Comparison of ENCODE assay signal across 17 cellular contexts in the genomic region with DNA sequence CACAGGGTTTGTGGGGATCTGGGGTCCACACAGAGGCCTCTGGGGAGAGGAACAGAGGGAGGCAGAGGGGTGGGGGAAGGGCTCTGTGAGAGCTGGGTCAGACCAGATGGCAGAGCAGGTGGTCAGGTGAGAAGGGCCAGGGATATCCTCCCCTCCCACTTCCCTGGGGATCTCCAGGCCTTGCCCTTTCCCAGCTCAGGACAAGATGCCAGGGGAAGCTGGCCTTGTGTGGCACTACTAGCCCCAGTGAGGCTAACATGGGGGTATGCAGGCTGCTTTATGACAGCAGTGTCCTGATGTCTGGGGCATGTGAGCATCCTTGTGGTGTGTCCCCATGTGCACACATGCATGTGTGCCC. TPM values are rescaled to one million over a fixed set of nuclear protein-coding genes. Genes with fewer than 3 reads are reported as not detected.
DNase-seq lines count a peak whose midpoint lies in the region; ATAC-seq and TF ChIP-seq lines count a peak whose summit lies in the region.
"Had no signal": no experiment of that assay in that cellular context is flagged by ENCODE, and none has a peak within 500 bp of the region (broad histone marks: within the 10 kb centered on the region; RNA-seq: fewer than 3 reads in every experiment).

No MANE protein-coding gene starts in this region.

- DNase-seq in activated CD8-positive, alpha-beta memory T cell treated with anti-CD3 and anti-CD28 coated beads for 24 hours = peak; percentile 57
- DNase-seq in activated CD8-positive, alpha-beta memory T cell treated with anti-CD3 and anti-CD28 coated beads, Interleukin-2, amount 10 ng/mL, durations not matched to agents 7 days and 5 days = no peak
- DNase-seq in ecto neural progenitor cell (ENCODE audit: low spot score) (peak; percentile 39), sigmoid colon (peak; percentile 46), COR-L47 (lab: John Stamatoyannopoulos, UW) (no peak)
- DNase-seq: activated gamma-delta T cell; effector memory CD8-positive, alpha-beta T cell; GM23248; NCI-H2029 treated with DMSO at 0.1 percent for 48 hours; NCI-H774; right cardiac atrium; stimulated activated CD4-positive, alpha-beta T cell treated with anti-CD3 and anti-CD28 coated beads, Interleukin-2, amount 100 ng/mL, for 24 hours had no signal

- CTCF ChIA-PET in activated CD8-positive, alpha-beta memory T cell treated with anti-CD3 and anti-CD28 coated beads, Interleukin-2, amount 10 ng/mL, durations not matched to agents 7 days and 5 days (lab: Charles Lee) = interaction anchor here (1.1 kb wide), 1 partner anchor 400 kb away, joined by 3 read pairs; no protein-coding TSS in a partner anchor

- H3K4me3 Mint-ChIP-seq in activated CD8-positive, alpha-beta memory T cell treated with anti-CD3 and anti-CD28 coated beads, Interleukin-2, amount 10 ng/mL, durations not matched to agents 7 days and 5 days = no peak overlapping the region
- H3K4me3 Mint-ChIP-seq: effector memory CD8-positive, alpha-beta T cell had no signal

- intact Hi-C loops in sigmoid colon (cut with DNase I) = no loop called here

- H3K9me3 ChIP-seq in Loucy (ENCODE audit: insufficient read depth, low read depth, low read length) (no peaks in the 10 kb centered on the region), sigmoid colon (no peaks in the 10 kb centered on the region)
- H3K9me3 ChIP-seq: breast epithelium had no signal

- no peaks in the 10 kb centered on the region for H3K9me3 Mint-ChIP-seq in activated CD8-positive, alpha-beta memory T cell treated with anti-CD3 and anti-CD28 coated beads, Interleukin-2, amount 10 ng/mL, durations not matched to agents 7 days and 5 days (ENCODE audit: low read depth)
- H3K9me3 Mint-ChIP-seq: effector memory CD8-positive, alpha-beta T cell had no signal

- H3K4me1 ChIP-seq in Loucy (ENCODE audit: insufficient read depth, low read length, poor library complexity, severe bottlenecking) (no peaks in the 10 kb centered on the region), sigmoid colon (no peaks in the 10 kb centered on the region)
- H3K4me1 ChIP-seq: breast epithelium had no signal

- no peak overlapping the region for H3K27ac ChIP-seq in sigmoid colon
- H3K27ac ChIP-seq: breast epithelium, GM23248 had no signal

- H3K79me2 ChIP-seq in Loucy (ENCODE audit: insufficient read depth, low read length) = no peaks in the 10 kb centered on the region

- H3K27me3 Mint-ChIP-seq in activated CD8-positive, alpha-beta memory T cell treated with anti-CD3 and anti-CD28 coated beads, Interleukin-2, amount 10 ng/mL, durations not matched to agents 7 days and 5 days = peaks cover 14% of the 10 kb centered on the region

- H3K9ac ChIP-seq in Loucy (ENCODE audit: low read depth, low read length, poor library complexity, severe bottlenecking) = no peak overlapping the region
- H3K9ac ChIP-seq: GM23248 had no signal

- H3K27me3 ChIP-seq in Loucy (ENCODE audit: insufficient read depth, low read length, poor library complexity, severe bottlenecking) (no peaks in the 10 kb centered on the region), sigmoid colon (no peaks in the 10 kb centered on the region)
- H3K27me3 ChIP-seq: breast epithelium had no signal

- H3K4me3 ChIP-seq in Loucy (ENCODE audit: low read length, poor library complexity, severe bottlenecking) (no peak overlapping the region), sigmoid colon (no peak overlapping the region)
- H3K4me3 ChIP-seq: breast epithelium, GM23248 had no signal

- no peak for TF ChIP-seq POLR2A in sigmoid colon (IDR thresholded peaks at IDR 0.05)

- no peak for ATAC-seq in activated CD8-positive, alpha-beta memory T cell treated with anti-CD3 and anti-CD28 coated beads, Interleukin-2, amount 10 ng/mL, durations not matched to agents 7 days and 5 days
- ATAC-seq in HG02759 (IDR thresholded peaks at IDR 0.05; ENCODE audit: unreplicated experiment) (no peak), HG03196 (IDR thresholded peaks at IDR 0.05; ENCODE audit: unreplicated experiment) (no peak)
- ATAC-seq: effector memory CD8-positive, alpha-beta T cell; right cardiac atrium had no signal

- TF ChIP-seq EP300 in sigmoid colon (IDR thresholded peaks at IDR 0.05) = no peak

- H3K36me3 ChIP-seq in Loucy (ENCODE audit: insufficient read depth, low read length) (no peaks in the 10 kb centered on the region), sigmoid colon (no peaks in the 10 kb centered on the region)
- H3K36me3 ChIP-seq: breast epithelium had no signal

- H3K36me3 Mint-ChIP-seq in activated CD8-positive, alpha-beta memory T cell treated with anti-CD3 and anti-CD28 coated beads, Interleukin-2, amount 10 ng/mL, durations not matched to agents 7 days and 5 days = no peaks in the 10 kb centered on the region

- H4K20me1 ChIP-seq in Loucy (ENCODE audit: insufficient read depth, low read length, poor library complexity, severe bottlenecking) = no peaks in the 10 kb centered on the region

- no peak overlapping the region for H3K27ac Mint-ChIP-seq in activated CD8-positive, alpha-beta memory T cell treated with anti-CD3 and anti-CD28 coated beads, Interleukin-2, amount 10 ng/mL, durations not matched to agents 7 days and 5 days
- H3K27ac Mint-ChIP-seq: effector memory CD8-positive, alpha-beta T cell had no signal

- H3K9me2 ChIP-seq in Loucy (replicated peaks; ENCODE audit: low read depth, low read length) = no peaks in the 10 kb centered on the region

- H3K4me2 ChIP-seq in Loucy (ENCODE audit: low read depth, low read length, poor library complexity, severe bottlenecking) = no peak overlapping the region

- peaks cover 11% of the 10 kb centered on the region for H3K4me1 Mint-ChIP-seq in activated CD8-positive, alpha-beta memory T cell treated with anti-CD3 and anti-CD28 coated beads, Interleukin-2, amount 10 ng/mL, durations not matched to agents 7 days and 5 days

- H2AFZ ChIP-seq in Loucy (ENCODE audit: low read length) = peak overlapping the region; percentile 39
- H2AFZ ChIP-seq: GM23248 had no signal

- no peak for TF ChIP-seq CTCF in Loucy (conservative IDR thresholded peaks at IDR 0.05; ENCODE audit: low read length)
- no peak for TF ChIP-seq CTCF in sigmoid colon (IDR thresholded peaks at IDR 0.05)

- H3F3A ChIP-seq in Loucy (ENCODE audit: low read depth) = no peaks in the 10 kb centered on the region

RNA-seq across cellular contexts. Expression of gene MYEOV, which starts 51.4 kb away (rescaled TPM):
- total RNA-seq in activated CD8-positive, alpha-beta memory T cell treated with anti-CD3 and anti-CD28 coated beads, Interleukin-2, amount 10 ng/mL, durations not matched to agents 7 days and 5 days = not detected
- not detected for total RNA-seq in sigmoid colon
- polyA plus RNA-seq in sigmoid colon = 10 to 100 TPM in 2 of 3 donors, 1 to 10 TPM in 1; 1.2 to 11.1 (median 10.1) TPM
- polyA plus RNA-seq: neural cell, right cardiac atrium had no signal

Comparison
In these comparisons a context has a peak if more than half of its experiments do, and no peak if none do; other contexts are left out.
1. DNase-seq: peak in activated CD8-positive, alpha-beta memory T cell treated with anti-CD3 and anti-CD28 coated beads for 24 hours (single experiment), ecto neural progenitor cell (single experiment) and sigmoid colon (single experiment); none in activated CD8-positive, alpha-beta memory T cell treated with anti-CD3 and anti-CD28 coated beads, Interleukin-2, amount 10 ng/mL, durations not matched to agents 7 days and 5 days (single experiment) and COR-L47 (single experiment).